Comparison of ENCODE assay signal across 8 cellular contexts in the genomic region with DNA sequence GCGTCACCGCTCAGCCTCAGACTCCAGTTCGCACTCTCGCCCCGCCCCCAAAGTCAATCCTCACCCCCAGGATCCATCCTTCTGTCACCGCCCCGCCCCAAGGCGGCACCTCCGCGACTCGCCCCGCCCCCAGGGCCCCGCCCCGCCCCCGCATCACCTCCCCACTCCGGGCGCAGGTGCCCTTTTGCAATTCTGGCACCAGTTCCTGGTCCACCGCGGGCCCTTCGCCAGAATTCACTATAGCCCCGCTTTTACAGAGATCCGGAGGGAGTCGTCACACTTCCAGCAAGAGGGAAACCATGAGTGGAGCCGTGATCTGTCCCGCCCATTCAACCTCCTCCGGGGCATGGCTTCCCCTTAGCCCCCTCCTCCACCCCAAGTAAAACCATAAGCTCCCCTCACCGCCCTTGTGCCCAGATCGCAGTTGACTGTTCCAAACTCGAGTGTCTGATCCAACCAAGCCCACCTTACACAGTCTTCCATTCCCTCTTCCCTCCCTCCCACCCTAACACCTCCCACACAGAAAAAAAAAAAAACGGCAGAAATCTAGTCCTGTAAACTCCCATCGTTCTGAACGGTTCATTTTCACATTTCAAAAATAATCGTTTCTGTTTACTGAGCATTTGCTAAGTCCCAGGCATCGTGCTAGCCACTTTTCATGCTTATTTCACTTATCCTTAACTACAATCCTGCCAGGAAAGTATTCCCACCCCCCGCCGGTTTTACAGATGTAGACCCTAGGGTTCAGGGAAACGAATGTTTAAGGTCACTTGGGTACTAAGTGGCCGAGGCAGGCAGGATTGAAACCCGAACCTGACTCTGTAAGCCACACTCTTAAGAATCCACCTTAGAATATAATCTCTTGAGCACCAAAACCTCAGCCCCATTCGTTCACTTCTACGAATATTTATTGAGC. TPM values are rescaled to one million over a fixed set of nuclear protein-coding genes. Genes with fewer than 3 reads are reported as not detected.
DNase-seq lines count a peak whose midpoint lies in the region; ATAC-seq and TF ChIP-seq lines count a peak whose summit lies in the region.

No MANE protein-coding gene starts in this region.

- H3K79me1 ChIP-seq in mesendoderm (ENCODE audit: low read length), result peaks cover 6% of the 10 kb centered on the region

- H2BK120ac ChIP-seq in mesendoderm (ENCODE audit: low read depth, low read length), result no peak overlapping the region

- H3K27ac ChIP-seq in duodenal mucosa (ENCODE audit: low read depth, low read length), result peak overlapping the region; percentile 91
- H3K27ac ChIP-seq in mesendoderm (ENCODE audit: low read depth, low read length), result no peak overlapping the region
- peak overlapping the region; percentile 76 to 86 for H3K27ac ChIP-seq in thoracic aorta

- H3K4me3 ChIP-seq in duodenal mucosa (ENCODE audit: low read depth in 1 of 2, low read length in 2 of 2), result peak overlapping the region; percentile 90 to 91
- H3K4me3 ChIP-seq in mesendoderm (ENCODE audit: low read length), result peak overlapping the region; percentile 58
- peak overlapping the region; percentile 98 for H3K4me3 ChIP-seq in thoracic aorta

- no peak overlapping the region for H3K4ac ChIP-seq in mesendoderm (ENCODE audit: low read depth, low read length)

- H3K4me1 Mint-ChIP-seq in CD14-positive monocyte, result peaks cover 42% of the 10 kb centered on the region

- peak overlapping the region; percentile 49 for H3K56ac ChIP-seq in mesendoderm (ENCODE audit: low read length)

- H3K27me3 ChIP-seq in duodenal mucosa (ENCODE audit: control insufficient read depth in 1 of 2, insufficient read depth in 2 of 2, low read length in 2 of 2) (no peaks in the 10 kb centered on the region), mesendoderm (ENCODE audit: insufficient read depth, low read length, poor library complexity) (no peaks in the 10 kb centered on the region), thoracic aorta (replicated peaks; ENCODE audit: insufficient read depth) (no peaks in the 10 kb centered on the region)

- peaks cover 17 to 27% of the 10 kb centered on the region in 2 donors for H3K4me1 ChIP-seq in duodenal mucosa (ENCODE audit: control insufficient read depth in 1 of 2, insufficient read depth in 2 of 2, low read length in 2 of 2)
- peaks cover 4% of the 10 kb centered on the region for H3K4me1 ChIP-seq in mesendoderm (ENCODE audit: control insufficient read depth, low read depth, low read length)
- peaks cover 18 to 37% of the 10 kb centered on the region in 2 donors for H3K4me1 ChIP-seq in thoracic aorta (ENCODE audit: control insufficient read depth in 1 of 2, low read depth in 2 of 2)

- no peaks in the 10 kb centered on the region for H3K9me3 ChIP-seq in duodenal mucosa (ENCODE audit: control insufficient read depth in 1 of 2, low read length in 2 of 2)
- no peaks in the 10 kb centered on the region for H3K9me3 ChIP-seq in thoracic aorta

- H3K4me2 ChIP-seq in mesendoderm (ENCODE audit: low read length), result peak overlapping the region; percentile 84

- H3K27ac Mint-ChIP-seq in CD14-positive monocyte, result peak overlapping the region; percentile 98 to 100 (median 99)

- ATAC-seq in GM19023 (IDR thresholded peaks at IDR 0.05; ENCODE audit: unreplicated experiment) (peak; percentile 38), HG03378 (IDR thresholded peaks at IDR 0.05; ENCODE audit: unreplicated experiment) (peak; percentile 17), thoracic aorta (ENCODE audit: insufficient number of reproducible peaks, low FRiP score, low read depth) (peak; percentile 46)

- DNase-seq in CD14-positive monocyte (ENCODE audit: low spot score) (no peak), SKM-1 (lab: John Stamatoyannopoulos, UW; ENCODE audit: unreplicated experiment) (peak; percentile 97), mesendoderm (peak; percentile 26), thoracic aorta (ENCODE audit: low spot score) (peak; percentile 98)
- DNase-seq in activated CD4-positive, CD25-positive, alpha-beta regulatory T cell (lab: John Stamatoyannopoulos, UW), result no peak

- no peak overlapping the region for H2BK15ac ChIP-seq in mesendoderm (replicated peaks; ENCODE audit: low read depth)

- no peak for TF ChIP-seq CTCF in CD14-positive monocyte (IDR thresholded peaks at IDR 0.05)
- TF ChIP-seq CTCF in thoracic aorta (IDR thresholded peaks at IDR 0.05), result no peak

- H3K36me3 Mint-ChIP-seq in CD14-positive monocyte, result peaks cover 3 to 5% of the 10 kb centered on the region in 2 donors

- WGBS in mesendoderm (ENCODE audit: extremely low coverage, insufficient coverage, low lambda C conversion rate), result no CpG with 5 or more reads among the region's 41 CpGs

- no peak overlapping the region for H2BK5ac ChIP-seq in mesendoderm (ENCODE audit: low read length)

- H3K79me2 ChIP-seq in mesendoderm (ENCODE audit: control insufficient read depth, insufficient read depth, low read length), result peaks cover 4% of the 10 kb centered on the region

- H2AK5ac ChIP-seq in mesendoderm (ENCODE audit: low read length), result no peak overlapping the region

- no peaks in the 10 kb centered on the region for H3K36me3 ChIP-seq in duodenal mucosa (ENCODE audit: control insufficient read depth in 1 of 2, insufficient read depth in 2 of 2, low read length in 2 of 2)
- H3K36me3 ChIP-seq in mesendoderm (ENCODE audit: control insufficient read depth, insufficient read depth, low read length), result no peaks in the 10 kb centered on the region
- H3K36me3 ChIP-seq in thoracic aorta, result peaks cover 3% of the 10 kb centered on the region

- no peak overlapping the region for H3K18ac ChIP-seq in mesendoderm (ENCODE audit: low read length)

- H3K9me3 Mint-ChIP-seq in CD14-positive monocyte, result peaks cover 0 to 1% (median 0%) of the 10 kb centered on the region in 7 donors

- H3K9ac ChIP-seq in duodenal mucosa (ENCODE audit: low read depth in 1 of 2, low read length in 2 of 2) (peak overlapping the region; percentile 85 to 86), mesendoderm (ENCODE audit: low read length) (peak overlapping the region; percentile 56)

- intact Hi-C loops in CD14-positive monocyte (cut with micrococcal nuclease), result loop anchor here (5.0 kb wide), 1 partner anchor 92 kb away; a partner anchor contains a TSS

- no peak overlapping the region for H3K23ac ChIP-seq in mesendoderm (ENCODE audit: low read length)

- H3K27me3 Mint-ChIP-seq in CD14-positive monocyte (ENCODE audit: low read depth in 3 of 3), result peaks cover 0 to 3% (median 0%) of the 10 kb centered on the region in 3 donors

- H3K4me3 Mint-ChIP-seq in CD14-positive monocyte, result peak overlapping the region; percentile 85 to 91

- H4K5ac ChIP-seq in mesendoderm (ENCODE audit: low read length), result no peak overlapping the region

- no peak overlapping the region for H4K8ac ChIP-seq in mesendoderm (ENCODE audit: low read depth, low read length)

RNA-seq across cellular contexts. Expression of a gene that starts 1.3 kb away (rescaled TPM):
- polyA plus RNA-seq in CD14-positive monocyte, result 10 to 100 TPM; 21.0 to 21.5 TPM
- polyA plus RNA-seq in mesendoderm (2013, experiment 1 of 2), result 5.2 TPM
- 5.6 TPM for polyA plus RNA-seq in mesendoderm (2013, experiment 2 of 2)
- total RNA-seq in thoracic aorta, result 10 to 100 TPM; 14.2 to 18.8 TPM

RNA-seq across cellular contexts. Expression of a gene that starts 1.3 kb away (rescaled TPM):
- polyA plus RNA-seq in CD14-positive monocyte, result 1 to 10 TPM; 5.4 to 6.3 TPM
- 6.8 TPM for polyA plus RNA-seq in mesendoderm (2013, experiment 1 of 2)
- polyA plus RNA-seq in mesendoderm (2013, experiment 2 of 2), result 6.7 TPM
- 10 to 100 TPM; 14.1 to 28.6 TPM for total RNA-seq in thoracic aorta

RNA-seq across cellular contexts. Expression of a gene that starts 49.4 kb away (rescaled TPM):
- not detected for polyA plus RNA-seq in CD14-positive monocyte
- polyA plus RNA-seq in mesendoderm (2013, experiment 1 of 2), result not detected
- polyA plus RNA-seq in mesendoderm (2013, experiment 2 of 2), result not detected
- total RNA-seq in thoracic aorta, result not detected

RNA-seq across cellular contexts. Expression of a gene that starts 59.5 kb away (rescaled TPM):
- polyA plus RNA-seq in CD14-positive monocyte, result not detected
- polyA plus RNA-seq in mesendoderm (2013, experiment 1 of 2), result 4.0 TPM
- 3.8 TPM for polyA plus RNA-seq in mesendoderm (2013, experiment 2 of 2)
- under 1 TPM in 1 of 2 donors, not detected in 1; 0.21 TPM for total RNA-seq in thoracic aorta

Comparison
In these comparisons a context has a peak if more than half of its experiments do, and no peak if none do; other contexts are left out.
1. DNase-seq: peak in SKM-1 (single experiment), mesendoderm (single experiment) and thoracic aorta (single experiment); none in CD14-positive monocyte (single experiment) and activated CD4-positive, CD25-positive, alpha-beta regulatory T cell (0 of 4).
2. Peak in every context shown above with its lines, with median percentiles within 50 percentile points of each other: ATAC-seq and H3K4me3 ChIP-seq.